Comparison of ENCODE assay signal across 19 cellular contexts in the genomic region with DNA sequence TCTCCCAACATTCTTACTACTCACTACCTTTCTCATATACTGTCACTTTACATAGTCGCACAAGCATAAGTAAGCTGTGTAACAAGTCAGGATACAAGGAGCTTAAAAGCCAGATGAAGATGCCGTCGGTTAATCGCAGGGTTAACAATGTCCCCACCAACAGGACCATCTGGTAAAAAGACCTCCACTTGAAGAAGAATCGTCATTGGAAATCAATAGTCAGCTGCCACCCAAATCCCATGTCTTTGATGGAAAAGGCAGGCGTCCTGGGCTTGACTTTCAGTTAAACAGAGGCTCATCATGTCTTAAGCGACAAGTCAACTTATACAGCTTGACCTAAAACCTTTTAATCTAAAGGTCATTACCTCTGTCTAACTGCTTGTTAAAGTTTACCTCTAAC.
DNase-seq lines count a peak whose midpoint lies in the region; ATAC-seq, FAIRE-seq and TF ChIP-seq lines count a peak whose summit lies in the region.
"Had no signal": no experiment of that assay in that cellular context is flagged by ENCODE, and none has a peak within 500 bp of the region (broad histone marks: within the 10 kb centered on the region; RNA-seq: fewer than 3 reads in every experiment).

No MANE protein-coding gene starts in this region.

- DNase-seq in H54 (ENCODE audit: insufficient read length, low spot score) (no peak), WERI-Rb-1 (peak; percentile 80), retina (peak; percentile 13), NCI-H510A (lab: John Stamatoyannopoulos, UW) (no peak)
- DNase-seq: AML-193; Caco-2; Calu3; CD4-positive, alpha-beta T cell; CD8-positive, alpha-beta T cell; DMS79 treated with DMSO at 0.1 percent for 48 hours; GF-D8 had no signal

- no peaks in the 10 kb centered on the region for H3K27me3 ChIP-seq in WERI-Rb-1 (ENCODE audit: insufficient read depth, low read depth, severe bottlenecking)
- H3K27me3 ChIP-seq: BLaER1 treated with 17β-estradiol and CSF1 and Interleukin-3, amounts not matched to agents 10 nM and 100 nM had no signal

- peak overlapping the region; percentile 51 for H3K27ac ChIP-seq in WERI-Rb-1
- H3K27ac ChIP-seq: 22Rv1; A549; BLaER1 treated with 17β-estradiol and CSF1 and Interleukin-3, amounts not matched to agents 10 nM and 100 nM; C4-2B had no signal

- TF ChIP-seq POLR2A in H54 (IDR thresholded peaks at IDR 0.05; ENCODE audit: low read depth, low read length) = no peak

- H3K36me3 ChIP-seq in WERI-Rb-1 = no peaks in the 10 kb centered on the region
- H3K36me3 ChIP-seq: BLaER1 treated with 17β-estradiol and CSF1 and Interleukin-3, amounts not matched to agents 10 nM and 100 nM had no signal

- H3K4me3 ChIP-seq in WERI-Rb-1 (ENCODE audit: low read depth, low read length) = no peak overlapping the region
- H3K4me3 ChIP-seq: A549; BLaER1 treated with 17β-estradiol and CSF1 and Interleukin-3, amounts not matched to agents 10 nM and 100 nM had no signal

- FAIRE-seq in H54 (lab: Jason Lieb, UNC) = peak; percentile 43
- FAIRE-seq: A549, D721Med, G401.6, GM12891 had no signal

- ATAC-seq in GM19397 (IDR thresholded peaks at IDR 0.05; ENCODE audit: unreplicated experiment) = no peak
- ATAC-seq: A549; CD8-positive, alpha-beta T cell had no signal

- no peak for TF ChIP-seq CTCF in WERI-Rb-1 (IDR thresholded peaks at IDR 0.05; ENCODE audit: low read depth, low read length)

- no peaks in the 10 kb centered on the region for H3K9me3 ChIP-seq in WERI-Rb-1 (ENCODE audit: severe bottlenecking)
- H3K9me3 ChIP-seq: A549; BLaER1 treated with 17β-estradiol and CSF1 and Interleukin-3, amounts not matched to agents 10 nM and 100 nM; Caco-2 had no signal

Comparison
In these comparisons a context has a peak if more than half of its experiments do, and no peak if none do; other contexts are left out.
1. DNase-seq: peak in WERI-Rb-1 (single experiment) and retina (single experiment); none in H54 (single experiment) and NCI-H510A (single experiment).